Comparison of ENCODE assay signal across 17 cellular contexts in genomic region chr17:2023256-2023655, GRCh38. TPM values are rescaled to one million over a fixed set of nuclear protein-coding genes. Genes with fewer than 3 reads are reported as not detected.
A peak's percentile ranks its signal among the peaks of the same experiment; 100 is the strongest.
DNase-seq lines count a peak whose midpoint lies in the region; ATAC-seq and TF ChIP-seq lines count a peak whose summit lies in the region.
"Had no signal": no experiment of that assay in that cellular context is flagged by ENCODE, and none has a peak within 500 bp of the region (broad histone marks: within the 10 kb centered on the region; RNA-seq: fewer than 3 reads in every experiment).

No MANE protein-coding gene starts in this region.

- DNase-seq in activated T-cell treated with anti-CD3 and anti-CD28 coated beads, Interleukin-2, amount 50 U/mL, for 24 hours = no peak
- no peak for DNase-seq in activated T-cell treated with anti-CD3 and anti-CD28 coated beads, Interleukin-2, amount 50 U/mL, for 1 hour
- DNase-seq in RWPE1 (ENCODE audit: low spot score) (no peak), OCI-M2 (lab: John Stamatoyannopoulos, UW; ENCODE audit: unreplicated experiment) (no peak), NCI-H2196 treated with DMSO at 0.1 percent for 48 hours (lab: John Stamatoyannopoulos, UW; ENCODE audit: unreplicated experiment) (no peak)
- DNase-seq in activated CD4-positive, alpha-beta memory T cell treated with anti-CD3 and anti-CD28 coated beads, Interleukin-2, amount 10 ng/mL, durations not matched to agents 7 days and 5 days = no peak
- DNase-seq: DMS 273 treated with DMSO at 0.1 percent for 48 hours, esophagus squamous epithelium, hippocampal formation, occipital lobe, small intestine had no signal

- no peak for TF ChIP-seq CTCF in RWPE1 (conservative IDR thresholded peaks at IDR 0.05; ENCODE audit: low read depth)
- TF ChIP-seq CTCF in gastroesophageal sphincter (IDR thresholded peaks at IDR 0.05) = no peak

- TF ChIP-seq EP300 in gastroesophageal sphincter (IDR thresholded peaks at IDR 0.05) = no peak

- POLR2A ChIA-PET in RWPE1 (lab: Yijun Ruan, JAX; ENCODE audit: low non-redundant PET) = no interaction called here
- POLR2A ChIA-PET in activated CD4-positive, alpha-beta memory T cell treated with anti-CD3 and anti-CD28 coated beads, Interleukin-2, amount 10 ng/mL, durations not matched to agents 7 days and 5 days (lab: Charles Lee) = no interaction called here

- H3K9me3 ChIP-seq in gastroesophageal sphincter = no peaks in the 10 kb centered on the region
- H3K9me3 ChIP-seq: esophagus squamous epithelium, left lung, Peyer's patch, thyroid gland had no signal

- H3K4me1 Mint-ChIP-seq in activated T-cell treated with anti-CD3 and anti-CD28 coated beads, Interleukin-2, amount 50 U/mL, for 24 hours (ENCODE audit: low read depth) = peaks cover 21% of the 10 kb centered on the region
- peaks cover 32% of the 10 kb centered on the region for H3K4me1 Mint-ChIP-seq in stimulated activated memory B cell treated with anti-CD40 and anti-IgM and Interleukin-4, amounts not matched to agents 10 μg/mL and 1 μg/mL and 100 μg/mL, for 72 hours
- peaks cover 17% of the 10 kb centered on the region for H3K4me1 Mint-ChIP-seq in activated CD4-positive, alpha-beta memory T cell treated with anti-CD3 and anti-CD28 coated beads, Interleukin-2, amount 10 ng/mL, durations not matched to agents 7 days and 5 days

- no peaks in the 10 kb centered on the region for H3K36me3 ChIP-seq in gastroesophageal sphincter
- H3K36me3 ChIP-seq: esophagus squamous epithelium, left lung, Peyer's patch, thyroid gland had no signal

- H3K27ac ChIP-seq in RWPE1 = peak overlapping the region; percentile 83
- no peak overlapping the region for H3K27ac ChIP-seq in gastroesophageal sphincter
- H3K27ac ChIP-seq: esophagus squamous epithelium, left lung, thyroid gland had no signal

- H3K36me3 Mint-ChIP-seq in activated T-cell treated with anti-CD3 and anti-CD28 coated beads, Interleukin-2, amount 50 U/mL, for 24 hours (ENCODE audit: low read depth) = no peaks in the 10 kb centered on the region
- no peaks in the 10 kb centered on the region for H3K36me3 Mint-ChIP-seq in stimulated activated memory B cell treated with anti-CD40 and anti-IgM and Interleukin-4, amounts not matched to agents 10 μg/mL and 1 μg/mL and 100 μg/mL, for 72 hours
- no peaks in the 10 kb centered on the region for H3K36me3 Mint-ChIP-seq in activated CD4-positive, alpha-beta memory T cell treated with anti-CD3 and anti-CD28 coated beads, Interleukin-2, amount 10 ng/mL, durations not matched to agents 7 days and 5 days (ENCODE audit: low read depth)

- no peak for TF ChIP-seq POLR2A in gastroesophageal sphincter (IDR thresholded peaks at IDR 0.05)

- 63 to 72% methylated on average over 7 to 11 of the region's 16 CpGs for WGBS in gastroesophageal sphincter (ENCODE audit: low coverage in 1 of 2), 2 donors

- peak overlapping the region; percentile 53 for H3K4me3 Mint-ChIP-seq in activated T-cell treated with anti-CD3 and anti-CD28 coated beads, Interleukin-2, amount 50 U/mL, for 24 hours
- peak overlapping the region; percentile 46 for H3K4me3 Mint-ChIP-seq in stimulated activated memory B cell treated with anti-CD40 and anti-IgM and Interleukin-4, amounts not matched to agents 10 μg/mL and 1 μg/mL and 100 μg/mL, for 72 hours
- H3K4me3 Mint-ChIP-seq in activated CD4-positive, alpha-beta memory T cell treated with anti-CD3 and anti-CD28 coated beads, Interleukin-2, amount 10 ng/mL, durations not matched to agents 7 days and 5 days = no peak overlapping the region

- no peaks in the 10 kb centered on the region for H3K9me3 Mint-ChIP-seq in activated T-cell treated with anti-CD3 and anti-CD28 coated beads, Interleukin-2, amount 50 U/mL, for 24 hours
- H3K9me3 Mint-ChIP-seq in stimulated activated memory B cell treated with anti-CD40 and anti-IgM and Interleukin-4, amounts not matched to agents 10 μg/mL and 1 μg/mL and 100 μg/mL, for 72 hours = no peaks in the 10 kb centered on the region
- no peaks in the 10 kb centered on the region for H3K9me3 Mint-ChIP-seq in activated CD4-positive, alpha-beta memory T cell treated with anti-CD3 and anti-CD28 coated beads, Interleukin-2, amount 10 ng/mL, durations not matched to agents 7 days and 5 days
- H3K9me3 Mint-ChIP-seq: HFFc6 had no signal

- H3K27me3 Mint-ChIP-seq in activated T-cell treated with anti-CD3 and anti-CD28 coated beads, Interleukin-2, amount 50 U/mL, for 24 hours = peaks cover 59% of the 10 kb centered on the region
- H3K27me3 Mint-ChIP-seq in stimulated activated memory B cell treated with anti-CD40 and anti-IgM and Interleukin-4, amounts not matched to agents 10 μg/mL and 1 μg/mL and 100 μg/mL, for 72 hours = peaks cover 54% of the 10 kb centered on the region
- peaks cover 60% of the 10 kb centered on the region for H3K27me3 Mint-ChIP-seq in activated CD4-positive, alpha-beta memory T cell treated with anti-CD3 and anti-CD28 coated beads, Interleukin-2, amount 10 ng/mL, durations not matched to agents 7 days and 5 days

- H3K27ac Mint-ChIP-seq in activated T-cell treated with anti-CD3 and anti-CD28 coated beads, Interleukin-2, amount 50 U/mL, for 24 hours = no peak overlapping the region
- no peak overlapping the region for H3K27ac Mint-ChIP-seq in stimulated activated memory B cell treated with anti-CD40 and anti-IgM and Interleukin-4, amounts not matched to agents 10 μg/mL and 1 μg/mL and 100 μg/mL, for 72 hours
- H3K27ac Mint-ChIP-seq in activated CD4-positive, alpha-beta memory T cell treated with anti-CD3 and anti-CD28 coated beads, Interleukin-2, amount 10 ng/mL, durations not matched to agents 7 days and 5 days = no peak overlapping the region
- H3K27ac Mint-ChIP-seq: HFFc6 had no signal

- peak; percentile 1 for ATAC-seq in gastroesophageal sphincter
- ATAC-seq in stimulated activated memory B cell treated with anti-CD40 and anti-IgM and Interleukin-4, amounts not matched to agents 10 μg/mL and 1 μg/mL and 100 μg/mL, for 72 hours = no peak

- CTCF ChIA-PET in RWPE1 (lab: Yijun Ruan, JAX) = interaction anchor here (0.6 to 3.9 kb wide), 3 partner anchors 20 to 234 kb away, joined by 4 to 53 read pairs (median 4); no protein-coding TSS in a partner anchor
- CTCF ChIA-PET in activated CD4-positive, alpha-beta memory T cell treated with anti-CD3 and anti-CD28 coated beads, Interleukin-2, amount 10 ng/mL, durations not matched to agents 7 days and 5 days (lab: Charles Lee) = interaction anchor here (1.2 kb wide), 1 partner anchor 307 kb away, joined by 3 read pairs; no protein-coding TSS in a partner anchor

- peaks cover 69% of the 10 kb centered on the region for H3K27me3 ChIP-seq in gastroesophageal sphincter

- peak overlapping the region in 1 of 2 donors; percentile 61 for H3K4me3 ChIP-seq in gastroesophageal sphincter

- H3K4me1 ChIP-seq in gastroesophageal sphincter = peaks cover 0 to 35% (median 23%) of the 10 kb centered on the region in 3 donors

RNA-seq across cellular contexts. Expression of gene RTN4RL1, which starts 1.9 kb away (rescaled TPM):
- under 1 TPM in 3 of 4 donors, not detected in 1; 0.58 to 0.81 (median 0.72) TPM for total RNA-seq in gastroesophageal sphincter
- under 1 TPM; 0.33 to 0.35 TPM for total RNA-seq in activated CD4-positive, alpha-beta memory T cell treated with anti-CD3 and anti-CD28 coated beads, Interleukin-2, amount 10 ng/mL, durations not matched to agents 7 days and 5 days
- total RNA-seq: Peyer's patch had no signal

RNA-seq across cellular contexts. Expression of gene DPH1, which starts 6.7 kb away (rescaled TPM):
- total RNA-seq in gastroesophageal sphincter = 10 to 100 TPM; 29.9 to 35.6 (median 34.0) TPM
- 10 to 100 TPM; 28.4 to 28.8 TPM for total RNA-seq in activated CD4-positive, alpha-beta memory T cell treated with anti-CD3 and anti-CD28 coated beads, Interleukin-2, amount 10 ng/mL, durations not matched to agents 7 days and 5 days

RNA-seq across cellular contexts. Expression of gene OVCA2, which starts 18.6 kb away (rescaled TPM):
- 10 to 100 TPM; 19.6 to 40.3 (median 36.5) TPM for total RNA-seq in gastroesophageal sphincter
- total RNA-seq in activated CD4-positive, alpha-beta memory T cell treated with anti-CD3 and anti-CD28 coated beads, Interleukin-2, amount 10 ng/mL, durations not matched to agents 7 days and 5 days = 10 to 100 TPM; 43.2 to 45.4 TPM

RNA-seq across cellular contexts. Expression of gene HIC1, which starts 31.6 kb away (rescaled TPM):
- 10 to 100 TPM; 32.8 to 56.2 (median 41.6) TPM for total RNA-seq in gastroesophageal sphincter
- 10 to 100 TPM; 38.3 to 39.8 TPM for total RNA-seq in activated CD4-positive, alpha-beta memory T cell treated with anti-CD3 and anti-CD28 coated beads, Interleukin-2, amount 10 ng/mL, durations not matched to agents 7 days and 5 days
